Comparison of ENCODE assay signal across 18 cellular contexts in genomic region chr12:107491856-107492255, GRCh38.
DNase-seq lines count a peak whose midpoint lies in the region; ATAC-seq and TF ChIP-seq lines count a peak whose summit lies in the region.
"Had no signal": no experiment of that assay in that cellular context is flagged by ENCODE, and none has a peak within 500 bp of the region (broad histone marks: within the 10 kb centered on the region; RNA-seq: fewer than 3 reads in every experiment).

No MANE protein-coding gene starts in this region.

- H4K12ac ChIP-seq in trophoblast cell (ENCODE audit: low read depth, low read length), result no peak overlapping the region

- no peak overlapping the region for H3K4ac ChIP-seq in trophoblast cell (ENCODE audit: low read depth, low read length)

- H2AK5ac ChIP-seq in trophoblast cell (ENCODE audit: low read length), result no peak overlapping the region

- no peak overlapping the region for H4K8ac ChIP-seq in trophoblast cell (ENCODE audit: low read depth, low read length)

- H2BK5ac ChIP-seq in trophoblast cell (ENCODE audit: low read depth, low read length, poor library complexity), result no peak overlapping the region

- H3K9me2 ChIP-seq in DOHH2 (replicated peaks; ENCODE audit: control insufficient read depth, low read length), result no peaks in the 10 kb centered on the region

- intact Hi-C loops in mucosa of descending colon (cut with DNase I, micrococcal nuclease), result no loop called here

- H3K9me3 ChIP-seq in DOHH2 (ENCODE audit: control insufficient read depth, insufficient read depth, low read length) (no peaks in the 10 kb centered on the region), mucosa of descending colon (no peaks in the 10 kb centered on the region), trophoblast cell (ENCODE audit: insufficient read depth, low read depth, low read length) (no peaks in the 10 kb centered on the region)
- H3K9me3 ChIP-seq: vagina had no signal

- no peak overlapping the region for H3K14ac ChIP-seq in trophoblast cell (ENCODE audit: low read length)

- H4K20me1 ChIP-seq in DOHH2 (ENCODE audit: control insufficient read depth, insufficient read depth, low read depth, low read length), result no peaks in the 10 kb centered on the region

- H3K27ac ChIP-seq in DOHH2 (ENCODE audit: low read depth, low read length) (no peak overlapping the region), trophoblast cell (ENCODE audit: low read depth, low read length) (no peak overlapping the region)
- H3K27ac ChIP-seq: vagina had no signal

- peak overlapping the region; percentile 80; the same call in 1 of the 2 replicates for H3K4me2 ChIP-seq in DOHH2 (ENCODE audit: low read length)
- H3K4me2 ChIP-seq in trophoblast cell (ENCODE audit: low read length), result no peak overlapping the region

- no peak overlapping the region for H3K18ac ChIP-seq in trophoblast cell (ENCODE audit: low read length)

- H3K4me3 ChIP-seq in DOHH2 (ENCODE audit: low read length) (no peak overlapping the region), mucosa of descending colon (no peak overlapping the region), trophoblast cell (ENCODE audit: low read depth, low read length) (no peak overlapping the region)
- H3K4me3 ChIP-seq: vagina had no signal

- no peaks in the 10 kb centered on the region for H3K79me2 ChIP-seq in DOHH2 (ENCODE audit: control insufficient read depth, low read length)
- H3K79me2 ChIP-seq in trophoblast cell (ENCODE audit: control insufficient read depth, insufficient read depth, low read length, poor library complexity), result no peaks in the 10 kb centered on the region

- H3F3A ChIP-seq in DOHH2 (ENCODE audit: control insufficient read depth, insufficient read depth), result no peaks in the 10 kb centered on the region

- no peak overlapping the region for H3K9ac ChIP-seq in trophoblast cell (ENCODE audit: low read length)

- DNase-seq in A172 (ENCODE audit: low spot score) (peak; percentile 8), amniotic epithelial cell (ENCODE audit: low read depth) (peak; percentile 85), mucosa of descending colon (peak in 1 of 3 donors; percentile 7), GM10266 (ENCODE audit: extremely low spot score) (no peak), trophoblast cell (no peak), NCI-H345 treated with DMSO at 0.1 percent for 48 hours (lab: John Stamatoyannopoulos, UW; ENCODE audit: unreplicated experiment) (no peak)
- DNase-seq: activated naive CD4-positive, alpha-beta T cell; cortex of kidney; foreskin melanocyte; hypothalamus; NCI-H1105; NCI-H2081 treated with DMSO at 0.1 percent for 48 hours; NCI-H524 treated with DMSO at 0.1 percent for 48 hours; stimulated activated CD4-positive, alpha-beta T cell treated with anti-CD3 and anti-CD28 coated beads, Interleukin-2, amount 100 ng/mL, for 48 hours had no signal

- H3K36me3 ChIP-seq in DOHH2 (ENCODE audit: control insufficient read depth, low read length) (no peaks in the 10 kb centered on the region), mucosa of descending colon (ENCODE audit: low read depth) (no peaks in the 10 kb centered on the region), trophoblast cell (ENCODE audit: control insufficient read depth in 1 of 2, insufficient read depth in 2 of 2, low read length in 2 of 2) (no peaks in the 10 kb centered on the region)
- H3K36me3 ChIP-seq: vagina had no signal

- H3K27me3 ChIP-seq in DOHH2 (ENCODE audit: control insufficient read depth, low read length) (no peaks in the 10 kb centered on the region), trophoblast cell (ENCODE audit: insufficient read depth, low read length) (no peaks in the 10 kb centered on the region)
- H3K27me3 ChIP-seq: vagina had no signal

- no CpG with 5 or more reads among the region's 9 CpGs for WGBS in trophoblast cell (ENCODE audit: extremely low coverage, insufficient coverage, insufficient read length)

- H2BK12ac ChIP-seq in trophoblast cell (ENCODE audit: low read length), result no peak overlapping the region

- ATAC-seq in mucosa of descending colon, result peak; percentile 24
- no peak for ATAC-seq in SK-N-SH treated with all-trans-retinoic acid at 6 μM for 48 hours
- ATAC-seq: natural killer cell treated with Interleukin-12 subunit alpha and Interleukin-12 subunit beta and Interleukin-15 and Interleukin-18, amount 100 ng/mL, for 72 hours had no signal

- TF ChIP-seq CTCF in DOHH2 (IDR thresholded peaks at IDR 0.05; ENCODE audit: low read depth, low read length, poor library complexity, severe bottlenecking) (no peak), mucosa of descending colon (IDR thresholded peaks at IDR 0.05) (no peak), GM10266 (IDR thresholded peaks at IDR 0.05; ENCODE audit: control insufficient read depth, insufficient read depth, low read depth, missing control alignments) (no peak)

- no peaks in the 10 kb centered on the region for H3K79me1 ChIP-seq in trophoblast cell (ENCODE audit: low read length)

- no peak overlapping the region for H4K91ac ChIP-seq in trophoblast cell (ENCODE audit: low read depth, low read length)

- H3K23ac ChIP-seq in trophoblast cell (ENCODE audit: low read length), result no peak overlapping the region

- no peak overlapping the region for H2BK120ac ChIP-seq in trophoblast cell (ENCODE audit: insufficient read depth, low read length, poor library complexity)

- H3K4me1 ChIP-seq in DOHH2 (ENCODE audit: control insufficient read depth, low read length) (peaks cover 68% of the 10 kb centered on the region), mucosa of descending colon (ENCODE audit: low read depth) (peaks cover 14% of the 10 kb centered on the region), trophoblast cell (ENCODE audit: control insufficient read depth in 1 of 2, insufficient read depth in 2 of 2, low read length in 2 of 2) (no peaks in the 10 kb centered on the region)
- H3K4me1 ChIP-seq: vagina had no signal

- no peak overlapping the region for H2AFZ ChIP-seq in trophoblast cell (ENCODE audit: insufficient read depth, low read length, poor library complexity)

TF ChIP-seq in SK-N-SH treated with all-trans-retinoic acid at 6 μM for 48 hours, 23 proteins besides CTCF, POLR2A, EP300 and RAD21 (continues in another document):
- TF ChIP-seq SNAI2 (CRISPR knock-in tag; IDR thresholded peaks at IDR 0.05), result no peak
- no peak for TF ChIP-seq ZC3H10 (CRISPR knock-in tag; IDR thresholded peaks at IDR 0.05)
- no peak for TF ChIP-seq ESRRG (CRISPR knock-in tag; IDR thresholded peaks at IDR 0.05)
- no peak for TF ChIP-seq CSDC2 (CRISPR knock-in tag; IDR thresholded peaks at IDR 0.05)
- TF ChIP-seq TOX (CRISPR knock-in tag; IDR thresholded peaks at IDR 0.05; ENCODE audit: borderline replicate concordance), result no peak
- no peak for TF ChIP-seq ZFP30 (CRISPR knock-in tag; IDR thresholded peaks at IDR 0.05)
- TF ChIP-seq OSR1 (CRISPR knock-in tag; IDR thresholded peaks at IDR 0.05), result no peak
- TF ChIP-seq ISL1 (CRISPR knock-in tag; IDR thresholded peaks at IDR 0.05), result no peak
- no peak for TF ChIP-seq TSHZ2 (CRISPR knock-in tag; IDR thresholded peaks at IDR 0.05)
- TF ChIP-seq POU6F1 (CRISPR knock-in tag; IDR thresholded peaks at IDR 0.05; ENCODE audit: borderline replicate concordance, low read depth), result no peak
- no peak for TF ChIP-seq RARB (CRISPR knock-in tag; IDR thresholded peaks at IDR 0.05)
- no peak for TF ChIP-seq CREB5 (CRISPR knock-in tag; IDR thresholded peaks at IDR 0.05; ENCODE audit: low read depth)

Comparison
In these comparisons a context has a peak if more than half of its experiments do, and no peak if none do; other contexts are left out.
1. DNase-seq: peak in A172 (single experiment) and amniotic epithelial cell (single experiment); none in GM10266 (single experiment), trophoblast cell (0 of 2) and NCI-H345 treated with DMSO at 0.1 percent for 48 hours (single experiment).